Comparison of ENCODE assay signal across 18 cellular contexts in genomic region chrX:130738638-130739195, GRCh38.
DNase-seq lines count a peak whose midpoint lies in the region; ATAC-seq and TF ChIP-seq lines count a peak whose summit lies in the region.
"Had no signal": no experiment of that assay in that cellular context is flagged by ENCODE, and none has a peak within 500 bp of the region (broad histone marks: within the 10 kb centered on the region; RNA-seq: fewer than 3 reads in every experiment).

No MANE protein-coding gene starts in this region.

- intact Hi-C loops in colonic mucosa (cut with DNase I) = no loop called here

- no peaks in the 10 kb centered on the region for H3K36me3 ChIP-seq in colonic mucosa

- TF ChIP-seq CTCF in glutamatergic neuron (IDR thresholded peaks at IDR 0.05; ENCODE audit: partially characterized antibody, unreplicated experiment) (no peak), colonic mucosa (IDR thresholded peaks at IDR 0.05) (no peak)

- no peak overlapping the region for H3K4me3 ChIP-seq in colonic mucosa

- H3K27me3 Mint-ChIP-seq in glutamatergic neuron (ENCODE audit: unreplicated experiment) = peaks cover 2% of the 10 kb centered on the region

- H3K27me3 ChIP-seq in colonic mucosa = no peaks in the 10 kb centered on the region

- no peaks in the 10 kb centered on the region for H3K9me3 ChIP-seq in colonic mucosa

- peaks cover 3% of the 10 kb centered on the region for H3K9me3 Mint-ChIP-seq in glutamatergic neuron (ENCODE audit: unreplicated experiment)
- H3K9me3 Mint-ChIP-seq: CD8-positive, alpha-beta memory T cell had no signal

- no peaks in the 10 kb centered on the region for H3K4me1 ChIP-seq in colonic mucosa

- ATAC-seq in HG03520 (IDR thresholded peaks at IDR 0.05; ENCODE audit: unreplicated experiment) (no peak), GM18873 (IDR thresholded peaks at IDR 0.05; ENCODE audit: low FRiP score, unreplicated experiment) (no peak)

- H3K4me3 Mint-ChIP-seq in glutamatergic neuron (ENCODE audit: unreplicated experiment) = no peak overlapping the region
- H3K4me3 Mint-ChIP-seq: CD8-positive, alpha-beta memory T cell had no signal

- DNase-seq in COR-L47 (lab: John Stamatoyannopoulos, UW) (peak; percentile 12), ELF-1 (ENCODE audit: low read depth, low spot score) (peak; percentile 17), NCI-H69 (lab: John Stamatoyannopoulos, UW) (peak; percentile 84), glutamatergic neuron (no peak), NCI-H1048 (lab: John Stamatoyannopoulos, UW) (no peak), colonic mucosa (no peak)
- DNase-seq: ACHN; CD8-positive, alpha-beta memory T cell; DMS79; IMR-90; NCI-H1417 treated with DMSO at 0.1 percent for 48 hours; NCI-H2029; NCI-H524 treated with DMSO at 0.1 percent for 48 hours; OCI-M1; Right ventricle myocardium superior had no signal

- no peak overlapping the region for H3K9ac ChIP-seq in colonic mucosa (ENCODE audit: low read depth in 2 of 2, low read length in 2 of 2)

- H3K27ac ChIP-seq in colonic mucosa = no peak overlapping the region
- H3K27ac ChIP-seq: HL-60 had no signal

- H3K4me1 Mint-ChIP-seq in glutamatergic neuron (ENCODE audit: low read depth, unreplicated experiment) = peaks cover 19% of the 10 kb centered on the region
- H3K4me1 Mint-ChIP-seq: CD8-positive, alpha-beta memory T cell had no signal

- peak overlapping the region; percentile 38 for H3K27ac Mint-ChIP-seq in glutamatergic neuron (ENCODE audit: unreplicated experiment)
- H3K27ac Mint-ChIP-seq: CD8-positive, alpha-beta memory T cell had no signal

- H3K36me3 Mint-ChIP-seq in glutamatergic neuron (ENCODE audit: unreplicated experiment) = no peaks in the 10 kb centered on the region

Comparison
In these comparisons a context has a peak if more than half of its experiments do, and no peak if none do; other contexts are left out.
1. DNase-seq: peak in COR-L47 (single experiment), ELF-1 (single experiment) and NCI-H69 (single experiment); none in glutamatergic neuron (single experiment), NCI-H1048 (single experiment) and colonic mucosa (single experiment).